ENCODE assay signal across 7 cellular contexts in the genomic region with DNA sequence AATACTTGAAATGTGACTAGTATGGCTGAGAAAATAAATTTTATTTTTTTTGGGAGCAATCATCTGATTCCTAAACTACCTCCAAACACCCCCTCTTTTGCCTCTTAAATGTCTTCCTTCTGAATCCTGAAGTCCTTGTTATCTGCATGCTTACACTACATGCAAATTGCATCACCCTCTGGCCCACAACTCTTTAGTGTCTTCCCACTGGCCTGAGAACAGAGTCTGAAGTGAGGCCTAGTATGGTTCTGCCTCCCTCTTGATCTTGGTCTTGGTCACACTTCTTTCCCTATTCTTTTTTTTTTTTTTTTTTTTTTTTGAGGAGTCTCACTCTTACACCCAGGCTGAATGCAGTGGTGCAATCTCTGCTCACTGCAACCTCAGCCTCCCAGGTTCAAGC. TPM values are rescaled to one million over a fixed set of nuclear protein-coding genes. Genes with fewer than 3 reads are reported as not detected.
"Had no signal": no experiment of that assay in that cellular context is flagged by ENCODE, and none has a peak within 500 bp of the region (broad histone marks: within the 10 kb centered on the region; RNA-seq: fewer than 3 reads in every experiment).

No MANE protein-coding gene starts in this region.

- H3K4me3 Mint-ChIP-seq: GM23338, H9 had no signal

- H3K4me3 ChIP-seq: GM23338 had no signal

- H3K27ac Mint-ChIP-seq: GM23338, H9 had no signal

- DNase-seq: H9, HCEC 1CT, IMR-90, KBM-7 had no signal

- H3K4me1 Mint-ChIP-seq: GM23338 had no signal

- ATAC-seq: GM23338 had no signal

RNA-seq across cellular contexts. Expression of gene MBD3L1, which starts 4.9 kb away (rescaled TPM):
- total RNA-seq: GM23338, H1, H9, HT-29, IMR-90 had no signal
- polyA plus RNA-seq: GM23338, H1, IMR-90 had no signal
